ENCODE assay signal across 22 cellular contexts in the genomic region with DNA sequence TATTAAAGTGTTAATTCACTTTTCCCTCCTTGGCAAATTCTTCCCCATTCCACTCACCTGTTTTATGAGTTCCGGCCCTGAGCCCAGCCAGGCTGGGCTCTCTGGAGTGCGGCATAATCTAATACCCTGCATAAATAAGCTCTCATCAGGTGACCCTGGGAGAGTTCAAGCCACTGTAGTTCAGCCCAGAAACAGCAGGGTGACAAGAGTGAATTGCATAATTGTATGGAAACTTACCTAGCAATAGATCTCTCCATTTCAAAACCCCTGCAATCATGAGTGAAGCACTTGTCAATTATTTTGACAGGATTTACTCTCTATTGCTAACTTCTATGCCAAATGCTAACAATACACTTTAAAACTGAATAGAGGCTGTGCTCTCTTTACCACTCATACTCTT.
A peak's percentile ranks its signal among the peaks of the same experiment; 100 is the strongest.
DNase-seq lines count a peak whose midpoint lies in the region; ATAC-seq and TF ChIP-seq lines count a peak whose summit lies in the region.
"Had no signal": no experiment of that assay in that cellular context is flagged by ENCODE, and none has a peak within 500 bp of the region (broad histone marks: within the 10 kb centered on the region; RNA-seq: fewer than 3 reads in every experiment).

No MANE protein-coding gene starts in this region.

- CTCF ChIA-PET in HEK293 (lab: Yijun Ruan, JAX), result interaction anchor here (0.8 to 1.6 kb wide), 2 partner anchors 16 to 239 kb away, joined by 3 read pairs; no protein-coding TSS in a partner anchor

- no peaks in the 10 kb centered on the region for H3K27me3 ChIP-seq in BLaER1 treated with 17β-estradiol and CSF1 and Interleukin-3, amounts not matched to agents 10 nM and 100 nM
- no peaks in the 10 kb centered on the region for H3K27me3 ChIP-seq in endodermal cell (ENCODE audit: control insufficient read depth, insufficient read depth, low read length, poor library complexity, severe bottlenecking)
- no peaks in the 10 kb centered on the region for H3K27me3 ChIP-seq in transverse colon
- H3K27me3 ChIP-seq: esophagus squamous epithelium, upper lobe of left lung had no signal

- no peak for TF ChIP-seq EP300 in transverse colon (IDR thresholded peaks at IDR 0.05; ENCODE audit: low read depth)

- peaks cover 23 to 56% (median 35%) of the 10 kb centered on the region in 10 experiments for H3K4me1 ChIP-seq in BLaER1 treated with 17β-estradiol and CSF1 and Interleukin-3, amounts not matched to agents 10 nM and 100 nM
- H3K4me1 ChIP-seq in HEK293 (ENCODE audit: control insufficient read depth, insufficient read depth, low read length) (peaks cover 32% of the 10 kb centered on the region), endodermal cell (ENCODE audit: control insufficient read depth, insufficient read depth, low read length) (peaks cover 3% of the 10 kb centered on the region), transverse colon (peaks cover 0 to 5% (median 2%) of the 10 kb centered on the region in 4 donors)

- no peaks in the 10 kb centered on the region for H4K20me1 ChIP-seq in BLaER1 treated with 17β-estradiol and CSF1 and Interleukin-3, amounts not matched to agents 10 nM and 100 nM

- no peaks in the 10 kb centered on the region for H3K9me3 ChIP-seq in BLaER1 treated with 17β-estradiol and CSF1 and Interleukin-3, amounts not matched to agents 10 nM and 100 nM (replicated peaks in 1 of 11)
- no peaks in the 10 kb centered on the region for H3K9me3 ChIP-seq in HEK293 (ENCODE audit: control insufficient read depth, insufficient read depth, low read depth, low read length)
- no peaks in the 10 kb centered on the region for H3K9me3 ChIP-seq in endodermal cell (ENCODE audit: control insufficient read depth, low read length)
- H3K9me3 ChIP-seq in transverse colon, result no peaks in the 10 kb centered on the region
- H3K9me3 ChIP-seq: esophagus squamous epithelium, HAP-1, upper lobe of left lung had no signal

- H3K27me3 Mint-ChIP-seq in endodermal cell (ENCODE audit: insufficient read depth), result no peaks in the 10 kb centered on the region
- H3K27me3 Mint-ChIP-seq: IgD-negative memory B cell had no signal

- intact Hi-C loops in transverse colon (cut with DNase I; ENCODE audit: low total_unique reads), result no loop called here

- no peak overlapping the region for H3K9ac ChIP-seq in BLaER1 treated with 17β-estradiol and CSF1 and Interleukin-3, amounts not matched to agents 10 nM and 100 nM
- no peak overlapping the region for H3K9ac ChIP-seq in endodermal cell (ENCODE audit: extremely low read depth, low read length, poor library complexity, severe bottlenecking)

- no peak for TF ChIP-seq CTCF in HEK293 (tag by site-specific recombination; IDR thresholded peaks at IDR 0.05)
- peak; percentile 33 for TF ChIP-seq CTCF in endodermal cell (conservative IDR thresholded peaks at IDR 0.05)
- TF ChIP-seq CTCF in transverse colon (IDR thresholded peaks at IDR 0.05), result no peak

- H3K36me3 ChIP-seq in BLaER1 treated with 17β-estradiol and CSF1 and Interleukin-3, amounts not matched to agents 10 nM and 100 nM, result peaks cover 0 to 22% (median 0%) of the 10 kb centered on the region in 11 experiments; a peak in 4 of 22 replicates
- H3K36me3 ChIP-seq in HEK293 (ENCODE audit: control insufficient read depth in 2 of 2, insufficient read depth in 1 of 2, low read length in 2 of 2) (no peaks in the 10 kb centered on the region), endodermal cell (ENCODE audit: control insufficient read depth, insufficient read depth, low read length) (no peaks in the 10 kb centered on the region), transverse colon (no peaks in the 10 kb centered on the region)
- H3K36me3 ChIP-seq: HAP-1, upper lobe of left lung had no signal

- H3K4me3 ChIP-seq in BLaER1 treated with 17β-estradiol and CSF1 and Interleukin-3, amounts not matched to agents 10 nM and 100 nM, result no peak overlapping the region
- H3K4me3 ChIP-seq in HEK293 (ENCODE audit: low read depth, low read length) (no peak overlapping the region), endodermal cell (ENCODE audit: low read length) (no peak overlapping the region), transverse colon (no peak overlapping the region)
- H3K4me3 ChIP-seq: esophagus squamous epithelium, HAP-1, upper lobe of left lung had no signal

- TF ChIP-seq POLR2A in transverse colon (IDR thresholded peaks at IDR 0.05), result no peak
- no peak for TF ChIP-seq POLR2A in GM18505 (IDR thresholded peaks at IDR 0.05; ENCODE audit: borderline replicate concordance, extremely low read depth, insufficient read depth, insufficient read length)

- no peak for ATAC-seq in GM18505 (IDR thresholded peaks at IDR 0.05; ENCODE audit: unreplicated experiment)

- H3K4me3 Mint-ChIP-seq in endodermal cell, result no peak overlapping the region
- H3K4me3 Mint-ChIP-seq: IgD-negative memory B cell had no signal

- DNase-seq in NCI-H69 (lab: John Stamatoyannopoulos, UW) (peak; percentile 69), endodermal cell (no peak), pons (ENCODE audit: low spot score) (no peak), transverse colon (no peak), T-helper 1 cell (no peak)
- DNase-seq: activated CD4-positive, alpha-beta T cell treated with anti-CD3 and anti-CD28 coated beads, Interleukin-2, amount 50 U/mL, for 1 hour; aorta; cortex of kidney; esophagus squamous epithelium; head of caudate nucleus; midbrain; NK-92 treated with Interleukin-12 subunit alpha and Interleukin-12 subunit beta, amount 100 ng/mL, for 24 hours; occipital lobe; SHP77; stimulated activated CD4-positive, alpha-beta T cell treated with anti-CD3 and anti-CD28 coated beads, Interleukin-4, amount 100 ng/mL, for 4 hours; T1000 had no signal

- in situ Hi-C loops in transverse colon (cut with MboI; ENCODE audit: low pct_ligation_motif_present in 1 of 4, low pct_unique_long_range_greater_than_20kb in 1 of 4, low sequenced_read_pairs in 3 of 4), result no loop called here

- H3K27ac Mint-ChIP-seq in endodermal cell, result no peak overlapping the region

- POLR2A ChIA-PET in HEK293 (lab: Yijun Ruan, JAX), result interaction anchor here (0.7 to 1.4 kb wide), 2 partner anchors 95 to 715 kb away, joined by 3 read pairs; a partner anchor contains a TSS

- WGBS in endodermal cell (ENCODE audit: insufficient coverage in 1 of 2, insufficient read length in 1 of 2), 2 experiments, result 98 to 100% methylated on average over 1 to 2 of the region's 2 CpGs
- WGBS in transverse colon (ENCODE audit: low coverage in 1 of 2), 2 donors, result 90 to 95% methylated on average over 2 of the region's 2 CpGs

- no peaks in the 10 kb centered on the region for H3K36me3 Mint-ChIP-seq in endodermal cell (ENCODE audit: low read depth)

- no peak overlapping the region for H3K27ac ChIP-seq in BLaER1 treated with 17β-estradiol and CSF1 and Interleukin-3, amounts not matched to agents 10 nM and 100 nM
- no peak overlapping the region for H3K27ac ChIP-seq in HEK293 (ENCODE audit: extremely low read depth, low read depth, low read length)
- no peak overlapping the region for H3K27ac ChIP-seq in endodermal cell (ENCODE audit: low read depth, low read length)
- H3K27ac ChIP-seq in transverse colon, result no peak overlapping the region
- H3K27ac ChIP-seq: esophagus squamous epithelium had no signal

- H3K9me3 Mint-ChIP-seq in endodermal cell, result no peaks in the 10 kb centered on the region
- H3K9me3 Mint-ChIP-seq: IgD-negative memory B cell had no signal

- H3K4me1 Mint-ChIP-seq in endodermal cell, result peaks cover 20% of the 10 kb centered on the region

- peak overlapping the region in 9 of 11 experiments; percentile 1 to 76 (median 54); a peak in 14 of 22 replicates for H3K4me2 ChIP-seq in BLaER1 treated with 17β-estradiol and CSF1 and Interleukin-3, amounts not matched to agents 10 nM and 100 nM

TF ChIP-seq in HEK293, 187 proteins besides CTCF, POLR2A, EP300 and RAD21 (continues in another document):
- TF ChIP-seq, protein P1, sequence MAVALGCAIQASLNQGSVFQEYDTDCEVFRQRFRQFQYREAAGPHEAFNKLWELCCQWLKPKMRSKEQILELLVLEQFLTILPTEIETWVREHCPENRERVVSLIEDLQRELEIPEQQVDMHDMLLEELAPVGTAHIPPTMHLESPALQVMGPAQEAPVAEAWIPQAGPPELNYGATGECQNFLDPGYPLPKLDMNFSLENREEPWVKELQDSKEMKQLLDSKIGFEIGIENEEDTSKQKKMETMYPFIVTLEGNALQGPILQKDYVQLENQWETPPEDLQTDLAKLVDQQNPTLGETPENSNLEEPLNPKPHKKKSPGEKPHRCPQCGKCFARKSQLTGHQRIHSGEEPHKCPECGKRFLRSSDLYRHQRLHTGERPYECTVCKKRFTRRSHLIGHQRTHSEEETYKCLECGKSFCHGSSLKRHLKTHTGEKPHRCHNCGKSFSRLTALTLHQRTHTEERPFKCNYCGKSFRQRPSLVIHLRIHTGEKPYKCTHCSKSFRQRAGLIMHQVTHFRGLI (tag by site-specific recombination; IDR thresholded peaks at IDR 0.05), result peak; percentile 91
- TF ChIP-seq ZNF530 (tag by site-specific recombination; IDR thresholded peaks at IDR 0.05; ENCODE audit: low read depth) (no peak), ZNF10 (tag by site-specific recombination; IDR thresholded peaks at IDR 0.05) (peak; percentile 42; the same call in 1 of the 2 replicates), ZBTB17 (tag by site-specific recombination; IDR thresholded peaks at IDR 0.05) (peak; percentile 46), ZNF48 (tag by site-specific recombination; IDR thresholded peaks at IDR 0.05) (no peak)
